1 cellular context compared by ENCODE assay signal in the genomic region with DNA sequence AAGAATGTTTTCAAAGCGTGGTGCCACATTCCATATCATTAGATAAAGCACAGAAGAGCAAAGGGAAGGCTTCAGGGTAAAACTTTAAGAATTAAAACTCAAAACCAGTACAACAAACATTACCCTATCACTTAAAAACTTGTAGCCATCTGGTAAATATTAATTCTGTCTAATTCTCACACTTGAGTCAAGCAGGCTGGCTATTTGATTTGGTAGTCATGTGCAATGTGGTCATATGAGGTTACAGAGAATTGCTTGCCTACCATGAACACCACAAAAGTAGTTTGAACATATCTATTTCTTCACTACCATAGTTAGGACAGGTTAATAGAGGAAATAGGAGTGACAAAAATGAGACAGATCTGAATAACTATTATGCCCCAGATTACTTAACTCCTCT.
TF ChIP-seq lines count a peak whose summit lies in the region.

No MANE protein-coding gene starts in this region.

TF ChIP-seq in SK-N-SH treated with all-trans-retinoic acid at 6 μM for 48 hours, 23 proteins besides CTCF, POLR2A, EP300 and RAD21 (continued from another document):
- TF ChIP-seq, protein P1, sequence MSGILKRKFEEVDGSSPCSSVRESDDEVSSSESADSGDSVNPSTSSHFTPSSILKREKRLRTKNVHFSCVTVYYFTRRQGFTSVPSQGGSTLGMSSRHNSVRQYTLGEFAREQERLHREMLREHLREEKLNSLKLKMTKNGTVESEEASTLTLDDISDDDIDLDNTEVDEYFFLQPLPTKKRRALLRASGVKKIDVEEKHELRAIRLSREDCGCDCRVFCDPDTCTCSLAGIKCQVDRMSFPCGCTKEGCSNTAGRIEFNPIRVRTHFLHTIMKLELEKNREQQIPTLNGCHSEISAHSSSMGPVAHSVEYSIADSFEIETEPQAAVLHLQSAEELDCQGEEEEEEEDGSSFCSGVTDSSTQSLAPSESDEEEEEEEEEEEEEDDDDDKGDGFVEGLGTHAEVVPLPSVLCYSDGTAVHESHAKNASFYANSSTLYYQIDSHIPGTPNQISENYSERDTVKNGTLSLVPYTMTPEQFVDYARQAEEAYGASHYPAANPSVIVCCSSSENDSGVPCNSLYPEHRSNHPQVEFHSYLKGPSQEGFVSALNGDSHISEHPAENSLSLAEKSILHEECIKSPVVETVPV (CRISPR knock-in tag; IDR thresholded peaks at IDR 0.05) = no peak
- TF ChIP-seq ZNF565 (CRISPR knock-in tag; conservative IDR thresholded peaks at IDR 0.05; ENCODE audit: low read depth) (no peak), ESRRG (CRISPR knock-in tag; IDR thresholded peaks at IDR 0.05) (no peak), ZFP3 (CRISPR knock-in tag; IDR thresholded peaks at IDR 0.05) (no peak), GLIS3 (CRISPR knock-in tag; IDR thresholded peaks at IDR 0.05) (no peak), ZC3H10 (CRISPR knock-in tag; IDR thresholded peaks at IDR 0.05) (no peak), BACH2 (CRISPR knock-in tag; IDR thresholded peaks at IDR 0.05; ENCODE audit: borderline replicate concordance) (no peak)
- TF ChIP-seq, protein P2, sequence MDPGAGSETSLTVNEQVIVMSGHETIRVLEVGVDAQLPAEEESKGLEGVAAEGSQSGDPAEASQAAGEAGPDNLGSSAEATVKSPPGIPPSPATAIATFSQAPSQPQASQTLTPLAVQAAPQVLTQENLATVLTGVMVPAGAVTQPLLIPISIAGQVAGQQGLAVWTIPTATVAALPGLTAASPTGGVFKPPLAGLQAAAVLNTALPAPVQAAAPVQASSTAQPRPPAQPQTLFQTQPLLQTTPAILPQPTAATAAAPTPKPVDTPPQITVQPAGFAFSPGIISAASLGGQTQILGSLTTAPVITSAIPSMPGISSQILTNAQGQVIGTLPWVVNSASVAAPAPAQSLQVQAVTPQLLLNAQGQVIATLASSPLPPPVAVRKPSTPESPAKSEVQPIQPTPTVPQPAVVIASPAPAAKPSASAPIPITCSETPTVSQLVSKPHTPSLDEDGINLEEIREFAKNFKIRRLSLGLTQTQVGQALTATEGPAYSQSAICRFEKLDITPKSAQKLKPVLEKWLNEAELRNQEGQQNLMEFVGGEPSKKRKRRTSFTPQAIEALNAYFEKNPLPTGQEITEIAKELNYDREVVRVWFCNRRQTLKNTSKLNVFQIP (CRISPR knock-in tag; IDR thresholded peaks at IDR 0.05; ENCODE audit: borderline replicate concordance, low read depth) = no peak
